ENCODE assay signal across 1 cellular context in genomic region chr16:70695351-70696070, GRCh38.
TF ChIP-seq lines count a peak whose summit lies in the region.

No MANE protein-coding gene starts in this region.

TF ChIP-seq in K562, 482 proteins besides CTCF, POLR2A, EP300 and RAD21 (continued from another document):
- TF ChIP-seq PRDM10 (IDR thresholded peaks at IDR 0.05; ENCODE audit: partially characterized antibody) (peak; percentile 88), TOE1 (IDR thresholded peaks at IDR 0.05; ENCODE audit: borderline replicate concordance) (peak; percentile 62; the same call in 1 of the 2 replicates), TOE1 (CRISPR knock-in tag; IDR thresholded peaks at IDR 0.05; ENCODE audit: borderline replicate concordance, low read depth) (no peak), FOSL1 (tag; conservative IDR thresholded peaks at IDR 0.05) (no peak), PML (IDR thresholded peaks at IDR 0.05; ENCODE audit: low read length) (peak; percentile 88), SIX5 (IDR thresholded peaks at IDR 0.05; ENCODE audit: borderline replicate concordance in 1 of 2, insufficient read depth in 1 of 2, low read depth in 1 of 2, low read length in 2 of 2) (no peak), THAP12 (CRISPR knock-in tag; IDR thresholded peaks at IDR 0.05) (no peak), TGIF2 (CRISPR knock-in tag; IDR thresholded peaks at IDR 0.05) (no peak), SOX6 (IDR thresholded peaks at IDR 0.05) (peak; percentile 82), MYNN (IDR thresholded peaks at IDR 0.05) (peak; percentile 98), MYNN (CRISPR knock-in tag; IDR thresholded peaks at IDR 0.05) (no peak), GTF2F1 (IDR thresholded peaks at IDR 0.05; ENCODE audit: low read depth, low read length) (no peak), KLF16 (IDR thresholded peaks at IDR 0.05) (peak; percentile 95), ELF4 (CRISPR knock-in tag; IDR thresholded peaks at IDR 0.05) (0 out of 2 replicates have a peak, but pooled peaks have one; percentile 63), ZKSCAN3 (CRISPR knock-in tag; IDR thresholded peaks at IDR 0.05) (no peak), YY1 (IDR thresholded peaks at IDR 0.05; ENCODE audit: borderline replicate concordance in 1 of 3, control insufficient read depth in 1 of 3, extremely low read depth in 1 of 3, insufficient read depth in 3 of 3, insufficient read length in 1 of 3, insufficient replicate concordance in 2 of 3, low read depth in 1 of 3, low read length in 2 of 3) (peak in 2 of 3 experiments; percentile 4 to 57), DPF2 (IDR thresholded peaks at IDR 0.05) (peak; percentile 97), CBX3 (IDR thresholded peaks at IDR 0.05; ENCODE audit: borderline replicate concordance in 1 of 2, low read length in 2 of 2) (peak in 1 of 2 experiments; percentile 84; a peak in 1 of 3 replicates), MBD2 (IDR thresholded peaks at IDR 0.05; ENCODE audit: borderline replicate concordance, low read depth) (peak; percentile 68), ATF1 (CRISPR knock-in tag; IDR thresholded peaks at IDR 0.05) (no peak), ATF1 (tag; IDR thresholded peaks at IDR 0.05) (peak; percentile 34; the same call in 1 of the 2 replicates), LEF1 (IDR thresholded peaks at IDR 0.05) (peak; percentile 90), ZKSCAN1 (IDR thresholded peaks at IDR 0.05; ENCODE audit: low read depth, low read length) (peak; percentile 73; the same call in 1 of the 2 replicates), ZBTB1 (CRISPR knock-in tag; IDR thresholded peaks at IDR 0.05; ENCODE audit: borderline replicate concordance, low read depth) (no peak), ZNF75A (CRISPR knock-in tag; IDR thresholded peaks at IDR 0.05) (no peak), TBL1XR1 (IDR thresholded peaks at IDR 0.05; ENCODE audit: low read length in 2 of 2) (peak in 1 of 2 experiments; percentile 80; a peak in 2 of 4 replicates), NCOA1 (IDR thresholded peaks at IDR 0.05; ENCODE audit: low read depth) (peak; percentile 54; the same call in 1 of the 2 replicates), NONO (IDR thresholded peaks at IDR 0.05; ENCODE audit: low read depth in 2 of 2, low read length in 1 of 2) (peak in 1 of 2 experiments; percentile 79; a peak in 1 of 4 replicates), KLF1 (tag; IDR thresholded peaks at IDR 0.05) (no peak), AFF1 (IDR thresholded peaks at IDR 0.05; ENCODE audit: low read depth in 1 of 2, partially characterized antibody in 2 of 2) (peak in 1 of 2 experiments; percentile 57), CXXC5 (CRISPR knock-in tag; IDR thresholded peaks at IDR 0.05) (peak; percentile 64), JUND (IDR thresholded peaks at IDR 0.05; ENCODE audit: borderline replicate concordance, low read depth, low read length) (peak; percentile 51; the same call in 1 of the 2 replicates), JUND (tag; IDR thresholded peaks at IDR 0.05; ENCODE audit: borderline replicate concordance, low read depth, low read length) (peak; percentile 27; the same call in 1 of the 3 replicates)
- TF ChIP-seq, protein P1, sequence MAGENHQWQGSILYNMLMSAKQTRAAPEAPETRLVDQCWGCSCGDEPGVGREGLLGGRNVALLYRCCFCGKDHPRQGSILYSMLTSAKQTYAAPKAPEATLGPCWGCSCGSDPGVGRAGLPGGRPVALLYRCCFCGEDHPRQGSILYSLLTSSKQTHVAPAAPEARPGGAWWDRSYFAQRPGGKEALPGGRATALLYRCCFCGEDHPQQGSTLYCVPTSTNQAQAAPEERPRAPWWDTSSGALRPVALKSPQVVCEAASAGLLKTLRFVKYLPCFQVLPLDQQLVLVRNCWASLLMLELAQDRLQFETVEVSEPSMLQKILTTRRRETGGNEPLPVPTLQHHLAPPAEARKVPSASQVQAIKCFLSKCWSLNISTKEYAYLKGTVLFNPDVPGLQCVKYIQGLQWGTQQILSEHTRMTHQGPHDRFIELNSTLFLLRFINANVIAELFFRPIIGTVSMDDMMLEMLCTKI (IDR thresholded peaks at IDR 0.05; ENCODE audit: partially characterized antibody), result no peak
TF ChIP-seq in K562: peak in this region for 124.
